40 cellular contexts compared by ENCODE assay signal in genomic region chrX:125291124-125291523, GRCh38. TPM values are rescaled to one million over a fixed set of nuclear protein-coding genes. Genes with fewer than 3 reads are reported as not detected.
"Had no signal": no experiment of that assay in that cellular context is flagged by ENCODE, and none has a peak within 500 bp of the region (broad histone marks: within the 10 kb centered on the region; RNA-seq: fewer than 3 reads in every experiment).

No MANE protein-coding gene starts in this region.

- H3K4me3 Mint-ChIP-seq: activated CD8-positive, alpha-beta T cell treated with anti-CD3 and anti-CD28 coated beads for 36 hours; activated naive CD4-positive, alpha-beta T cell treated with anti-CD3 and anti-CD28 coated beads, Interleukin-2, amount 50 U/mL, for 24 hours; activated naive CD8-positive, alpha-beta T cell treated with anti-CD3 and anti-CD28 coated beads, Interleukin-2, amount 10 ng/mL, durations not matched to agents 7 days and 5 days; activated T-cell treated with anti-CD3 and anti-CD28 coated beads, Interleukin-2, amount 50 U/mL, for 72 hours; activated T-helper 17 cell treated with anti-CD3 and anti-CD28 coated beads, Interleukin-2, amount 50 U/mL, for 72 hours; central memory CD8-positive, alpha-beta T cell had no signal

- H3K27me3 ChIP-seq: ascending aorta, cardiac muscle cell had no signal

- DNase-seq: activated CD4-positive, alpha-beta T cell treated with anti-CD3 and anti-CD28 coated beads for 1 hour; activated CD4-positive, alpha-beta T cell treated with anti-CD3 and anti-CD28 coated beads for 48 hours; activated CD4-positive, alpha-beta T cell treated with anti-CD3 and anti-CD28 coated beads, Interleukin-2, amount 50 U/mL, for 4 hours; activated CD4-positive, CD25-positive, alpha-beta regulatory T cell; activated CD8-positive, alpha-beta T cell treated with anti-CD3 and anti-CD28 coated beads for 36 hours; activated effector memory CD4-positive, alpha-beta T cell treated with anti-CD3 and anti-CD28 coated beads, Interleukin-2, amount 50 U/mL, for 16 hours; activated naive CD4-positive, alpha-beta T cell; activated naive CD8-positive, alpha-beta T cell treated with anti-CD3 and anti-CD28 coated beads, Interleukin-2, amount 10 ng/mL, durations not matched to agents 7 days and 5 days; activated T-cell treated with anti-CD3 and anti-CD28 coated beads, Interleukin-2, amount 50 U/mL, for 1 hour; activated T-cell treated with anti-CD3 and anti-CD28 coated beads, Interleukin-2, amount 50 U/mL, for 72 hours; amygdala; Karpas-422; KBM-7; NCI-H1105; NCI-H1417 treated with DMSO at 0.1 percent for 48 hours; NCI-H1694 treated with DMSO at 0.1 percent for 48 hours; NCI-H2029; NCI-H345; NCI-H524 treated with DMSO at 0.1 percent for 48 hours; NK-92 treated with Interleukin-12 subunit alpha and Interleukin-12 subunit beta, amount 100 ng/mL, for 24 hours; PC-9; SIG-M5; SW 1271; T1000; WERI-Rb-1 had no signal

- H3K27ac Mint-ChIP-seq: activated CD8-positive, alpha-beta T cell treated with anti-CD3 and anti-CD28 coated beads for 36 hours; activated naive CD4-positive, alpha-beta T cell treated with anti-CD3 and anti-CD28 coated beads, Interleukin-2, amount 50 U/mL, for 24 hours; activated naive CD8-positive, alpha-beta T cell treated with anti-CD3 and anti-CD28 coated beads, Interleukin-2, amount 10 ng/mL, durations not matched to agents 7 days and 5 days; activated T-cell treated with anti-CD3 and anti-CD28 coated beads, Interleukin-2, amount 50 U/mL, for 72 hours; activated T-helper 17 cell treated with anti-CD3 and anti-CD28 coated beads, Interleukin-2, amount 50 U/mL, for 72 hours had no signal

- H3K36me3 Mint-ChIP-seq: activated naive CD4-positive, alpha-beta T cell treated with anti-CD3 and anti-CD28 coated beads, Interleukin-2, amount 50 U/mL, for 24 hours; activated naive CD8-positive, alpha-beta T cell treated with anti-CD3 and anti-CD28 coated beads, Interleukin-2, amount 10 ng/mL, durations not matched to agents 7 days and 5 days had no signal

- H3K27ac ChIP-seq: ascending aorta, cardiac muscle cell, PC-9, RWPE1, WERI-Rb-1 had no signal

- H3K36me3 ChIP-seq: ascending aorta, cardiac muscle cell, WERI-Rb-1 had no signal

- H3K4me2 ChIP-seq: PC-9 had no signal

- ATAC-seq: activated CD8-positive, alpha-beta T cell treated with anti-CD3 and anti-CD28 coated beads for 36 hours; activated T-cell treated with anti-CD3 and anti-CD28 coated beads, Interleukin-2, amount 50 U/mL, for 72 hours; activated T-helper 17 cell treated with anti-CD3 and anti-CD28 coated beads, Interleukin-2, amount 50 U/mL, for 72 hours; Right ventricle myocardium inferior had no signal

- H2AFZ ChIP-seq: PC-9 had no signal

- FAIRE-seq: RCC 7860 had no signal

- H3K9me3 ChIP-seq: ascending aorta had no signal

- H3K27me3 Mint-ChIP-seq: activated CD8-positive, alpha-beta T cell treated with anti-CD3 and anti-CD28 coated beads for 36 hours; activated naive CD4-positive, alpha-beta T cell treated with anti-CD3 and anti-CD28 coated beads, Interleukin-2, amount 50 U/mL, for 24 hours; activated naive CD8-positive, alpha-beta T cell treated with anti-CD3 and anti-CD28 coated beads, Interleukin-2, amount 10 ng/mL, durations not matched to agents 7 days and 5 days; activated T-helper 17 cell treated with anti-CD3 and anti-CD28 coated beads, Interleukin-2, amount 50 U/mL, for 72 hours; central memory CD8-positive, alpha-beta T cell had no signal

- H3K4me3 ChIP-seq: ascending aorta, cardiac muscle cell, PC-9 had no signal

- H3K4me1 ChIP-seq: ascending aorta had no signal

- H3K9me3 Mint-ChIP-seq: activated CD8-positive, alpha-beta T cell treated with anti-CD3 and anti-CD28 coated beads for 36 hours; activated T-cell treated with anti-CD3 and anti-CD28 coated beads, Interleukin-2, amount 50 U/mL, for 72 hours; activated T-helper 17 cell treated with anti-CD3 and anti-CD28 coated beads, Interleukin-2, amount 50 U/mL, for 72 hours; central memory CD8-positive, alpha-beta T cell had no signal

RNA-seq across cellular contexts. Expression of gene TEX13C, which starts 28.5 kb away (rescaled TPM):
- total RNA-seq: activated CD8-positive, alpha-beta memory T cell treated with anti-CD3 and anti-CD28 coated beads for 36 hours; activated CD8-positive, alpha-beta T cell treated with anti-CD3 and anti-CD28 coated beads for 36 hours; activated naive CD8-positive, alpha-beta T cell treated with anti-CD3 and anti-CD28 coated beads, Interleukin-2, amount 10 ng/mL, durations not matched to agents 7 days and 5 days; activated T-cell treated with anti-CD3 and anti-CD28 coated beads, Interleukin-2, amount 50 U/mL, for 72 hours; activated T-helper 17 cell treated with anti-CD3 and anti-CD28 coated beads, Interleukin-2, amount 50 U/mL, for 72 hours; ascending aorta; cardiac muscle cell; chondrocyte; MCF 10A; NCI-H460; PC-9; Right ventricle myocardium inferior; T-helper 1 cell treated with Interleukin-12 subunit alpha and Interleukin-12 subunit beta and Interleukin-4 antibody, amounts not matched to agents 30 ng/mL and 1 ng/mL, for 36 hours; T-helper 2 cell treated with Interferon-gamma antibody and Interleukin-4, amounts not matched to agents 100 ng/mL and 5 ng/mL, for 36 hours had no signal
- polyA plus RNA-seq: adipose tissue, cardiac muscle cell had no signal
